ENCODE assay signal across 20 cellular contexts in the genomic region with DNA sequence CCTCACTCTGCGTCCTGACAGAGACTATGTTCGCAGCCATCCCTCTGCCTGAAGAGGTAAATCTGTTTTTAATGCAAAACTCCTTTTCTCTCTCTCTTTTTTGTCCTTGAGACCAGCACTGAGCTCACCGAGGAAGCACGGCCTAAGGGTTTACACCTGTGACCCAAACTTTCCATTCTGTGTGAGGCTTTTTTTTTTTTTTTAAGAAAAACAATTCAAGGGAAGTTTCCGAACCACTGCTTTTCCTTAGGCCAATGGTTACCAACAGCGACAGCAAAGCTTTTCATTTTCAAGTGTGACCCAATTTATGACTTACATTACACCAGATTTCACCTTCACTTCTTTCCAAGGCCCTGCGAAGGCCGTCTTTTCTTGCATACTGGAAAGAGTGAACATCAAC.
DNase-seq lines count a peak whose midpoint lies in the region; ATAC-seq, FAIRE-seq and TF ChIP-seq lines count a peak whose summit lies in the region.
"Had no signal": no experiment of that assay in that cellular context is flagged by ENCODE, and none has a peak within 500 bp of the region (broad histone marks: within the 10 kb centered on the region; RNA-seq: fewer than 3 reads in every experiment).

No MANE protein-coding gene starts in this region.

- no peaks in the 10 kb centered on the region for H4K20me1 ChIP-seq in GM23338 (replicated peaks; ENCODE audit: insufficient read depth)
- H4K20me1 ChIP-seq in astrocyte (ENCODE audit: insufficient read depth, low read length), result no peaks in the 10 kb centered on the region

- FAIRE-seq in A549 (lab: Jason Lieb, UNC), result no peak
- FAIRE-seq in astrocyte (lab: Jason Lieb, UNC), result no peak

- CTCF ChIA-PET in A549 (lab: Yijun Ruan, JAX), result interaction anchor here (1.2 to 2.9 kb wide), 7 partner anchors 9 to 135 kb away, joined by 3 to 14 read pairs (median 3); no protein-coding TSS in a partner anchor

- TF ChIP-seq RAD21 in A549 (conservative IDR thresholded peaks at IDR 0.05 in 1 of 2, IDR thresholded peaks at IDR 0.05 in 1 of 2), result no peak

- DNase-seq in A549 (ENCODE audit: low read depth in 1 of 2, low spot score in 1 of 2) (no peak), GM23338 (ENCODE audit: low spot score) (no peak), astrocyte (ENCODE audit: low read depth) (no peak), natural killer cell (no peak), right lobe of liver (no peak), AG20443 (ENCODE audit: low spot score) (no peak), mucosa of descending colon (no peak)
- DNase-seq in activated CD8-positive, alpha-beta memory T cell treated with anti-CD3 and anti-CD28 coated beads, Interleukin-2, amount 50 U/mL, for 48 hours, result no peak
- DNase-seq: activated gamma-delta T cell; head of caudate nucleus; Karpas-422; lower lobe of right lung; NCI-H69; OCI-M1; SJCRH30; stimulated activated CD4-positive, alpha-beta T cell treated with anti-CD3 and anti-CD28 coated beads, Interleukin-12 subunit alpha, Interleukin-12 subunit beta, amount 100 ng/mL, for 4 hours; T-helper 17 cell; WERI-Rb-1 had no signal

- H3K27ac Mint-ChIP-seq in GM23338 (peak overlapping the region; percentile 41; the same call in 1 of the 2 replicates), astrocyte (ENCODE audit: unreplicated experiment) (peak overlapping the region; percentile 97), natural killer cell (peak overlapping the region; percentile 82 to 84)
- H3K27ac Mint-ChIP-seq: T-helper 17 cell had no signal

- no peak overlapping the region for H2AFZ ChIP-seq in GM23338
- no peak overlapping the region for H2AFZ ChIP-seq in astrocyte (ENCODE audit: low read depth, low read length)

- H3K4me1 ChIP-seq in A549 (peaks cover 94% of the 10 kb centered on the region), GM23338 (ENCODE audit: insufficient read depth) (peaks cover 69% of the 10 kb centered on the region), astrocyte (ENCODE audit: insufficient read depth, low read length) (peaks cover 26% of the 10 kb centered on the region), right lobe of liver (no peaks in the 10 kb centered on the region), mucosa of descending colon (ENCODE audit: low read depth) (peaks cover 7% of the 10 kb centered on the region)

- WGBS in A549 (ENCODE audit: missing lambda C conversion rate), result 90% methylated on average over 8 of the region's 8 CpGs
- whole genome bisulfite sequencing in right lobe of liver (ENCODE audit: insufficient coverage, low coverage, low lambda C conversion rate, missing lambda C conversion rate), result 75% methylated on average over 8 of the region's 8 CpGs

- no peaks in the 10 kb centered on the region for H3K9me3 ChIP-seq in A549
- H3K9me3 ChIP-seq in astrocyte (ENCODE audit: insufficient read depth, low read depth, low read length), result no peaks in the 10 kb centered on the region
- H3K9me3 ChIP-seq in right lobe of liver, result no peaks in the 10 kb centered on the region
- H3K9me3 ChIP-seq in mucosa of descending colon, result no peaks in the 10 kb centered on the region
- H3K9me3 ChIP-seq: HAP-1, lower lobe of right lung, thoracic aorta had no signal

- no peaks in the 10 kb centered on the region for H3K36me3 ChIP-seq in GM23338 (ENCODE audit: insufficient read depth)
- H3K36me3 ChIP-seq in astrocyte (ENCODE audit: insufficient read depth, low read length), result no peaks in the 10 kb centered on the region
- no peaks in the 10 kb centered on the region for H3K36me3 ChIP-seq in right lobe of liver
- no peaks in the 10 kb centered on the region for H3K36me3 ChIP-seq in mucosa of descending colon (ENCODE audit: low read depth)
- H3K36me3 ChIP-seq: HAP-1, lower lobe of right lung, SJCRH30, thoracic aorta, WERI-Rb-1 had no signal

- no peaks in the 10 kb centered on the region for H3K9me2 ChIP-seq in GM23338 (ENCODE audit: insufficient read depth)

- no peak overlapping the region for H3K9ac ChIP-seq in astrocyte (ENCODE audit: low read length)

- TF ChIP-seq POLR2A in A549 (IDR thresholded peaks at IDR 0.05; ENCODE audit: low read length), result no peak
- TF ChIP-seq POLR2A in right lobe of liver (IDR thresholded peaks at IDR 0.05), result no peak

- intact Hi-C loops in natural killer cell (cut with micrococcal nuclease), result loop anchor here (5.0 kb wide), 2 partner anchors 37 to 38 kb away; no protein-coding TSS in a partner anchor
- intact Hi-C loops in right lobe of liver (cut with DNase I), result no loop called here
- intact Hi-C loops in mucosa of descending colon (cut with DNase I, micrococcal nuclease), result no loop called here

- no peak for TF ChIP-seq EP300 in A549 (IDR thresholded peaks at IDR 0.05)

- H3K79me2 ChIP-seq in GM23338 (replicated peaks; ENCODE audit: insufficient read depth), result peaks cover 10% of the 10 kb centered on the region
- no peaks in the 10 kb centered on the region for H3K79me2 ChIP-seq in astrocyte (ENCODE audit: insufficient read depth, low read length)

- H3K27me3 ChIP-seq in GM23338 (ENCODE audit: insufficient read depth), result no peaks in the 10 kb centered on the region
- H3K27me3 ChIP-seq in astrocyte (ENCODE audit: insufficient read depth, low read length), result peaks cover 4% of the 10 kb centered on the region
- no peaks in the 10 kb centered on the region for H3K27me3 ChIP-seq in right lobe of liver
- H3K27me3 ChIP-seq: SJCRH30 had no signal

- H3K4me3 Mint-ChIP-seq in GM23338 (no peak overlapping the region), astrocyte (ENCODE audit: unreplicated experiment) (no peak overlapping the region), natural killer cell (peak overlapping the region; percentile 47)
- H3K4me3 Mint-ChIP-seq: T-helper 17 cell had no signal

- TF ChIP-seq CTCF in A549 (IDR thresholded peaks at IDR 0.05), result no peak
- TF ChIP-seq CTCF in GM23338 (conservative IDR thresholded peaks at IDR 0.05; ENCODE audit: low read depth in 2 of 2), result no peak
- TF ChIP-seq CTCF in astrocyte (IDR thresholded peaks at IDR 0.05; ENCODE audit: insufficient read depth, low read depth, low read length), result no peak
- TF ChIP-seq CTCF in natural killer cell (IDR thresholded peaks at IDR 0.05), result no peak
- TF ChIP-seq CTCF in right lobe of liver (IDR thresholded peaks at IDR 0.05), result no peak
- no peak for TF ChIP-seq CTCF in mucosa of descending colon (IDR thresholded peaks at IDR 0.05)

- H3K4me1 Mint-ChIP-seq in GM23338 (peaks cover 77% of the 10 kb centered on the region), astrocyte (ENCODE audit: low read depth, unreplicated experiment) (peaks cover 83% of the 10 kb centered on the region), natural killer cell (peaks cover 60 to 84% of the 10 kb centered on the region in 2 donors)

- H3K27me3 Mint-ChIP-seq in GM23338 (ENCODE audit: insufficient read depth, low read depth, poor library complexity) (peaks cover 5% of the 10 kb centered on the region), astrocyte (ENCODE audit: low read depth, unreplicated experiment) (no peaks in the 10 kb centered on the region), natural killer cell (ENCODE audit: low read depth in 2 of 2) (no peaks in the 10 kb centered on the region)

- no peaks in the 10 kb centered on the region for H3F3A ChIP-seq in GM23338 (replicated peaks; ENCODE audit: low read depth)

- H3K4me2 ChIP-seq in A549, result peak overlapping the region; percentile 35
- peak overlapping the region; percentile 29; the same call in 1 of the 2 replicates for H3K4me2 ChIP-seq in GM23338
- H3K4me2 ChIP-seq in astrocyte (ENCODE audit: low read length), result no peak overlapping the region

- H3K9me3 Mint-ChIP-seq in GM23338, result no peaks in the 10 kb centered on the region
- H3K9me3 Mint-ChIP-seq in astrocyte (ENCODE audit: unreplicated experiment), result no peaks in the 10 kb centered on the region
- no peaks in the 10 kb centered on the region for H3K9me3 Mint-ChIP-seq in natural killer cell

- H3K36me3 Mint-ChIP-seq in GM23338 (ENCODE audit: low read depth), result no peaks in the 10 kb centered on the region
- no peaks in the 10 kb centered on the region for H3K36me3 Mint-ChIP-seq in astrocyte (ENCODE audit: low read depth, unreplicated experiment)
- H3K36me3 Mint-ChIP-seq in natural killer cell, result no peaks in the 10 kb centered on the region

- H3K27ac ChIP-seq in A549 (peak overlapping the region; percentile 94), GM23338 (ENCODE audit: low read depth) (peak overlapping the region; percentile 78), astrocyte (ENCODE audit: low read depth, low read length) (no peak overlapping the region), right lobe of liver (no peak overlapping the region)
- H3K27ac ChIP-seq: lower lobe of right lung, SJCRH30, thoracic aorta, WERI-Rb-1 had no signal

- ATAC-seq in A549 (no peak), GM23338 (peak; percentile 28; the same call in 2 of the 3 replicates), natural killer cell (no peak), right lobe of liver (no peak), mucosa of descending colon (no peak)
- ATAC-seq: lower lobe of right lung, T-helper 17 cell had no signal

- H3K4me3 ChIP-seq in A549 (no peak overlapping the region), GM23338 (no peak overlapping the region), astrocyte (ENCODE audit: insufficient read depth, low read depth, low read length) (no peak overlapping the region), right lobe of liver (no peak overlapping the region), mucosa of descending colon (no peak overlapping the region)
- H3K4me3 ChIP-seq: HAP-1, lower lobe of right lung, SJCRH30, thoracic aorta had no signal

- POLR2A ChIA-PET in A549 (lab: Yijun Ruan, JAX), result interaction anchor here (0.7 kb wide), 1 partner anchor 612 kb away, joined by 3 read pairs; no protein-coding TSS in a partner anchor

TF ChIP-seq in A549, 52 proteins besides CTCF, POLR2A, EP300 and RAD21 (continues in another document):
- TF ChIP-seq CHD4 (IDR thresholded peaks at IDR 0.05; ENCODE audit: borderline replicate concordance) (no peak), KDM1A (IDR thresholded peaks at IDR 0.05; ENCODE audit: low read depth) (no peak), NFE2L2 (conservative IDR thresholded peaks at IDR 0.05; ENCODE audit: low read length) (no peak)

TF ChIP-seq in GM23338, 12 proteins besides CTCF, POLR2A, EP300 and RAD21:
- no peak for TF ChIP-seq EZH2 (IDR thresholded peaks at IDR 0.05; ENCODE audit: low read depth, unreplicated experiment)
- no peak for TF ChIP-seq CREB1 (CRISPR knock-in tag; IDR thresholded peaks at IDR 0.05; ENCODE audit: low read depth)

Comparison
In these comparisons a context has a peak if more than half of its experiments do, and no peak if none do; other contexts are left out.
1. H3K27ac ChIP-seq: peak in A549 (2 of 2) and GM23338 (single experiment); none in astrocyte (single experiment) and right lobe of liver (0 of 3).
2. H3K27ac Mint-ChIP-seq: peak in every context shown above with its lines; median percentile 97 in astrocyte; 83 in natural killer cell; 41 in GM23338.